Comparison of ENCODE assay signal across 8 cellular contexts in genomic region chr9:124812401-124813016, GRCh38. TPM values are rescaled to one million over a fixed set of nuclear protein-coding genes. Genes with fewer than 3 reads are reported as not detected.
A peak's percentile ranks its signal among the peaks of the same experiment; 100 is the strongest.
DNase-seq lines count a peak whose midpoint lies in the region; ATAC-seq lines count a peak whose summit lies in the region.
"Had no signal": no experiment of that assay in that cellular context is flagged by ENCODE, and none has a peak within 500 bp of the region (broad histone marks: within the 10 kb centered on the region; RNA-seq: fewer than 3 reads in every experiment).

No MANE protein-coding gene starts in this region.

- no peaks in the 10 kb centered on the region for H3K36me3 Mint-ChIP-seq in activated naive CD8-positive, alpha-beta T cell treated with anti-CD3 and anti-CD28 coated beads for 36 hours

- H3K4me1 ChIP-seq in right cardiac atrium (ENCODE audit: control insufficient read depth, insufficient read depth, low read length) = no peaks in the 10 kb centered on the region

- DNase-seq in HK-2 (ENCODE audit: unreplicated experiment) (peak; percentile 97), right cardiac atrium (peak in 2 of 3 donors; percentile 71 to 78), stromal cell of bone marrow (ENCODE audit: low read depth) (peak; percentile 96), anterior cingulate cortex (lab: John Stamatoyannopoulos, UW) (no peak), mesenteric fat pad (ENCODE audit: low spot score) (no peak)
- peak; percentile 14 for DNase-seq in activated naive CD8-positive, alpha-beta T cell treated with anti-CD3 and anti-CD28 coated beads for 36 hours
- DNase-seq: NCI-H146 had no signal

- H3K27me3 Mint-ChIP-seq in activated naive CD8-positive, alpha-beta T cell treated with anti-CD3 and anti-CD28 coated beads for 36 hours = peaks cover 7% of the 10 kb centered on the region

- peak overlapping the region; percentile 10 for H3K27ac ChIP-seq in right cardiac atrium (ENCODE audit: low read length)

- H3K4me3 Mint-ChIP-seq in activated naive CD8-positive, alpha-beta T cell treated with anti-CD3 and anti-CD28 coated beads for 36 hours = no peak overlapping the region

- no peak overlapping the region for H3K27ac Mint-ChIP-seq in activated naive CD8-positive, alpha-beta T cell treated with anti-CD3 and anti-CD28 coated beads for 36 hours

- H3K4me1 Mint-ChIP-seq in activated naive CD8-positive, alpha-beta T cell treated with anti-CD3 and anti-CD28 coated beads for 36 hours = no peaks in the 10 kb centered on the region

- H3K9me3 ChIP-seq in right cardiac atrium (ENCODE audit: control insufficient read depth, low read length) = no peaks in the 10 kb centered on the region

- H3K27me3 ChIP-seq in right cardiac atrium (ENCODE audit: control insufficient read depth, insufficient read depth) = no peaks in the 10 kb centered on the region

- WGBS in right cardiac atrium = 64% methylated on average over 12 of the region's 12 CpGs

- ATAC-seq in right cardiac atrium (peak in 1 of 2 donors; percentile 72), GM18511 (IDR thresholded peaks at IDR 0.05; ENCODE audit: unreplicated experiment) (no peak)

- H3K4me3 ChIP-seq in right cardiac atrium (ENCODE audit: low read length) = no peak overlapping the region

- H3K9me3 Mint-ChIP-seq in activated naive CD8-positive, alpha-beta T cell treated with anti-CD3 and anti-CD28 coated beads for 36 hours = no peaks in the 10 kb centered on the region

- intact Hi-C loops in right cardiac atrium (cut with DNase I) = no loop called here

RNA-seq across cellular contexts. Expression of gene OLFML2A, which starts 35.6 kb away (rescaled TPM):
- total RNA-seq in activated naive CD8-positive, alpha-beta T cell treated with anti-CD3 and anti-CD28 coated beads for 36 hours = not detected
- total RNA-seq in right cardiac atrium = 10 to 100 TPM; 27.4 to 34.4 (median 30.8) TPM
- polyA plus RNA-seq in right cardiac atrium = 15.1 TPM
- total RNA-seq in mesenteric fat pad = 10.7 TPM

RNA-seq across cellular contexts. Expression of gene WDR38, which starts 40.8 kb away (rescaled TPM):
- total RNA-seq in activated naive CD8-positive, alpha-beta T cell treated with anti-CD3 and anti-CD28 coated beads for 36 hours = not detected
- total RNA-seq in right cardiac atrium (not detected), mesenteric fat pad (not detected)
- polyA plus RNA-seq in right cardiac atrium = 0.09 TPM

RNA-seq across cellular contexts. Expression of gene NR6A1, which starts 41.4 kb away (rescaled TPM):
- total RNA-seq in activated naive CD8-positive, alpha-beta T cell treated with anti-CD3 and anti-CD28 coated beads for 36 hours = 1 to 10 TPM; 1.2 to 1.3 TPM
- total RNA-seq in right cardiac atrium (1 to 10 TPM in 1 of 4 donors, under 1 TPM in 3; 0.85 to 1.9 (median 0.93) TPM), mesenteric fat pad (0.64 TPM)
- polyA plus RNA-seq in right cardiac atrium = 0.57 TPM

RNA-seq across cellular contexts. Expression of gene RPL35, which starts 49.2 kb away (rescaled TPM):
- 1,000 to 10,000 TPM; 2,220 to 2,231 TPM for total RNA-seq in activated naive CD8-positive, alpha-beta T cell treated with anti-CD3 and anti-CD28 coated beads for 36 hours
- total RNA-seq in right cardiac atrium = 100 to 1,000 TPM; 696 to 797 (median 747) TPM
- 2,205 TPM for polyA plus RNA-seq in right cardiac atrium
- 1,064 TPM for total RNA-seq in mesenteric fat pad

RNA-seq across cellular contexts. Expression of gene ARPC5L, which starts 49.4 kb away (rescaled TPM):
- total RNA-seq in activated naive CD8-positive, alpha-beta T cell treated with anti-CD3 and anti-CD28 coated beads for 36 hours = 100 to 1,000 TPM; 102 to 104 TPM
- total RNA-seq in right cardiac atrium = 10 to 100 TPM; 31.9 to 37.7 (median 34.9) TPM
- polyA plus RNA-seq in right cardiac atrium = 40.8 TPM
- 39.9 TPM for total RNA-seq in mesenteric fat pad

Comparison
In these comparisons a context has a peak if more than half of its experiments do, and no peak if none do; other contexts are left out.
1. DNase-seq: peak in HK-2 (single experiment), activated naive CD8-positive, alpha-beta T cell treated with anti-CD3 and anti-CD28 coated beads for 36 hours (single experiment), right cardiac atrium (2 of 3) and stromal cell of bone marrow (single experiment); none in anterior cingulate cortex (0 of 58) and mesenteric fat pad (single experiment).
2. RNA of gene OLFML2A, which starts 35.6 kb away (total RNA-seq): 27.4 to 34.4 TPM in right cardiac atrium and 10.7 TPM in mesenteric fat pad (single experiment); not detected in activated naive CD8-positive, alpha-beta T cell treated with anti-CD3 and anti-CD28 coated beads for 36 hours; every median in the first group is over 10 times any median in the second.